Comparison of ENCODE assay signal across 1 cellular context in genomic region chr5:82455317-82455716, GRCh38.
DNase-seq lines count a peak whose midpoint lies in the region; ATAC-seq, FAIRE-seq and TF ChIP-seq lines count a peak whose summit lies in the region.
"Not testable (repeated sequence)": the region's sequence is repeated elsewhere in the genome, so short reads cannot be mapped to it uniquely, and the experiment has no call there.

No MANE protein-coding gene starts in this region.

- not testable (repeated sequence) for H3K9ac ChIP-seq in K562 (ENCODE audit: insufficient read depth in 1 of 2, low read depth in 2 of 2, low read length in 2 of 2)

- not testable (repeated sequence) for FAIRE-seq in K562 (lab: Jason Lieb, UNC)

- not testable (repeated sequence) for H4K20me1 ChIP-seq in K562 (replicated peaks; ENCODE audit: control insufficient read depth, insufficient read depth, low read length)

- ATAC-seq in K562: not testable (repeated sequence)

- TF ChIP-seq EP300 in K562 (IDR thresholded peaks at IDR 0.05; ENCODE audit: low read length): not testable (repeated sequence)

- H3K9me3 ChIP-seq in K562 (replicated peaks; ENCODE audit: control insufficient read depth, insufficient read depth, low read depth, low read length): peaks cover 10% of the 10 kb centered on the region; the same call in 1 of the 2 replicates

- not testable (repeated sequence) for BruUV-seq in K562 (replicated peaks; lab: Mats Ljungman, UMichigan)

- H2AFZ ChIP-seq in K562 (ENCODE audit: low read depth, low read length): not testable (repeated sequence)

- TF ChIP-seq CTCF in K562 (IDR thresholded peaks at IDR 0.05 in 2 of 3, conservative IDR thresholded peaks at IDR 0.05 in 1 of 3; ENCODE audit: insufficient read depth in 2 of 3, low read depth in 1 of 3, low read length in 3 of 3): not testable (repeated sequence)

- POLR2A ChIA-PET in K562 (lab: Yijun Ruan, JAX): not testable (repeated sequence)

- H3K27ac ChIP-seq in K562 (ENCODE audit: extremely low read depth, low read depth, low read length): not testable (repeated sequence)

- TF ChIP-seq RAD21 in K562 (CRISPR knock-in tag; conservative IDR thresholded peaks at IDR 0.05 in 1 of 2, IDR thresholded peaks at IDR 0.05 in 1 of 2): not testable (repeated sequence)

- in situ Hi-C loops in K562 (cut with MboI): not testable (repeated sequence)

- H3K4me3 ChIP-seq in K562: not testable (repeated sequence)

- not testable (repeated sequence) for TF ChIP-seq POLR2A in K562 (conservative IDR thresholded peaks at IDR 0.05)

- intact Hi-C loops in K562 (cut with micrococcal nuclease): not testable (repeated sequence)

- 11% methylated on average over 4 of the region's 4 CpGs for WGBS in K562 (ENCODE audit: insufficient coverage, low coverage, missing lambda C conversion rate)

- H3K79me2 ChIP-seq in K562 (ENCODE audit: control insufficient read depth, insufficient read depth, low read length): not testable (repeated sequence)

- not testable (repeated sequence) for H3K4me2 ChIP-seq in K562 (ENCODE audit: insufficient read depth, low read length)

- CTCF ChIA-PET in K562 (lab: Yijun Ruan, JAX; ENCODE audit: low intra/inter-chr PET ratio): not testable (repeated sequence)

- not testable (repeated sequence) for H3K36me3 ChIP-seq in K562 (ENCODE audit: control insufficient read depth, insufficient read depth, low read length)

- not testable (repeated sequence) for H3K27me3 ChIP-seq in K562 (ENCODE audit: control insufficient read depth in 2 of 2, insufficient read depth in 2 of 2, low read length in 2 of 2)

- not testable (repeated sequence) for H3K4me1 ChIP-seq in K562 (replicated peaks in 1 of 2; ENCODE audit: control insufficient read depth in 2 of 2, insufficient read depth in 2 of 2, low read length in 2 of 2)

- H3K9me1 ChIP-seq in K562 (ENCODE audit: control insufficient read depth, insufficient read depth, low read length): not testable (repeated sequence)

- DNase-seq in K562 (ENCODE audit: extremely low read depth in 1 of 4, low spot score in 3 of 4): not testable (repeated sequence)

TF ChIP-seq in K562, 482 proteins besides CTCF, POLR2A, EP300 and RAD21:
- peak; percentile 94 for TF ChIP-seq ZNF507 (tag; conservative IDR thresholded peaks at IDR 0.05)
